ENCODE assay signal across 18 cellular contexts in the genomic region with DNA sequence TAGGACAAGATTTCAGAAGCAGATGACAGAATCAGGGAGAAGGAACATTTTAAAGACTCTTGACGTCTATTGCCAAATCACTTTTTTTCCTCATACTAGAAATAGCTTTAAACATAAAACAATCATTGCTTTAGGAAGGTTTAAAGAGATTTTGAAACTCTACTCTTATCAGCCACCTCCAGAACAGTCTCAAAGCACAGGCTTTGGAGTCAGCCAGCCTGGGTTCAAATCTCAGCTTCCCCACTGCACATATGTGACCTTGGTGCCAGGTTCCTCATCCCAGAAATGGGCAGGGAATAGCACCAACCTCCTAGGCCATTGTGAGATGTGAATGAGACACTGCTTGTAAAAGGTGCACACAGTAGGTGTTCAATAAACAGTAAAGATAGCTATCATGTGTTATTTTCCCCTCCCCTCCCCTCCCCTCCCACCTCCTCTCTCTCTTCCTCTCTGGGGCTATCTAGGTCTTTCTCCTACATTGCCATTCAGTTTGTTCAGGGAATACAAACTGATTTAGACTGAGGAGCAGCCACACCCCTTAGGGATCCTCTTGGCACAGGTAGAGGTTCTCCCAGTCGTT. TPM values are rescaled to one million over a fixed set of nuclear protein-coding genes. Genes with fewer than 3 reads are reported as not detected.
A peak's percentile ranks its signal among the peaks of the same experiment; 100 is the strongest.
DNase-seq lines count a peak whose midpoint lies in the region; ATAC-seq, FAIRE-seq and TF ChIP-seq lines count a peak whose summit lies in the region.
"Had no signal": no experiment of that assay in that cellular context is flagged by ENCODE, and none has a peak within 500 bp of the region (broad histone marks: within the 10 kb centered on the region; RNA-seq: fewer than 3 reads in every experiment).

No MANE protein-coding gene starts in this region.

- H3K27me3 ChIP-seq in ACC112 (ENCODE audit: insufficient read depth, low read length) = no peaks in the 10 kb centered on the region
- H3K27me3 ChIP-seq in AG04450 (ENCODE audit: control insufficient read depth, insufficient read depth, low read length) = no peaks in the 10 kb centered on the region
- no peaks in the 10 kb centered on the region for H3K27me3 ChIP-seq in astrocyte (ENCODE audit: insufficient read depth, low read length)
- H3K27me3 ChIP-seq in osteoblast (ENCODE audit: insufficient read depth, low read length) = no peaks in the 10 kb centered on the region

- no peak overlapping the region for H3K27ac ChIP-seq in ACC112 (ENCODE audit: low read depth, low read length)
- H3K27ac ChIP-seq in AG04450 (ENCODE audit: low read depth, low read length) = no peak overlapping the region
- no peak overlapping the region for H3K27ac ChIP-seq in astrocyte (ENCODE audit: low read depth, low read length)
- peak overlapping the region; percentile 44 for H3K27ac ChIP-seq in osteoblast (ENCODE audit: low read depth, low read length)
- H3K27ac ChIP-seq: BLaER1 treated with 17β-estradiol and CSF1 and Interleukin-3, amounts not matched to agents 10 nM and 100 nM; SJCRH30 had no signal

- H3K79me2 ChIP-seq in ACC112 (ENCODE audit: control insufficient read depth, insufficient read depth, low read length, unreplicated experiment) (peaks cover 36% of the 10 kb centered on the region), astrocyte (ENCODE audit: insufficient read depth, low read length) (peaks cover 55% of the 10 kb centered on the region), osteoblast (ENCODE audit: insufficient read depth, low read length) (peaks cover 57% of the 10 kb centered on the region)

- H4K20me1 ChIP-seq in astrocyte (ENCODE audit: insufficient read depth, low read length) (peaks cover 71% of the 10 kb centered on the region), osteoblast (ENCODE audit: insufficient read depth, low read length) (peaks cover 42% of the 10 kb centered on the region)

- TF ChIP-seq CTCF in AG04450 (IDR thresholded peaks at IDR 0.05; ENCODE audit: low read depth, low read length) = no peak
- no peak for TF ChIP-seq CTCF in astrocyte (IDR thresholded peaks at IDR 0.05; ENCODE audit: insufficient read depth, low read depth, low read length)
- no peak for TF ChIP-seq CTCF in osteoblast (IDR thresholded peaks at IDR 0.05; ENCODE audit: extremely low read depth, low read depth, low read length)

- ATAC-seq in stimulated activated effector memory CD8-positive, alpha-beta T cell treated with anti-CD3 and anti-CD28 coated beads, Interleukin-12 subunit alpha, Interleukin-12 subunit beta, amount 100 ng/mL, for 72 hours = no peak
- ATAC-seq: GM12878 had no signal

- CTCF ChIA-PET in AG04450 (lab: Charles Lee) = interaction anchor here (0.8 to 1.3 kb wide), 2 partner anchors 20 to 168 kb away, joined by 3 to 4 read pairs; a partner anchor contains a TSS

- H3K4me1 ChIP-seq in ACC112 (ENCODE audit: control insufficient read depth, insufficient read depth, low read length, unreplicated experiment) = peaks cover 42% of the 10 kb centered on the region
- peaks cover 57% of the 10 kb centered on the region for H3K4me1 ChIP-seq in astrocyte (ENCODE audit: insufficient read depth, low read length)
- peaks cover 48% of the 10 kb centered on the region for H3K4me1 ChIP-seq in osteoblast (ENCODE audit: insufficient read depth, low read length)

- H3K9ac ChIP-seq in astrocyte (ENCODE audit: low read length) = peak overlapping the region; percentile 94
- H3K9ac ChIP-seq: BLaER1 treated with 17β-estradiol and CSF1 and Interleukin-3, amounts not matched to agents 10 nM and 100 nM had no signal

- peak overlapping the region; percentile 99 for H3K4me2 ChIP-seq in astrocyte (ENCODE audit: low read length)
- H3K4me2 ChIP-seq in osteoblast (ENCODE audit: insufficient read depth, low read length) = peak overlapping the region; percentile 91

- H3K4me3 ChIP-seq in ACC112 (ENCODE audit: low read depth, low read length) (peak overlapping the region; percentile 90; the same call in 1 of the 2 replicates), AG04450 (ENCODE audit: low read depth, low read length) (peak overlapping the region; percentile 88; the same call in 1 of the 2 replicates), astrocyte (ENCODE audit: insufficient read depth, low read depth, low read length) (peak overlapping the region; percentile 97), osteoblast (ENCODE audit: insufficient read depth, low read length) (peak overlapping the region; percentile 97)
- H3K4me3 ChIP-seq: BLaER1 treated with 17β-estradiol and CSF1 and Interleukin-3, amounts not matched to agents 10 nM and 100 nM; GM12878; SJCRH30 had no signal

- peaks cover 24% of the 10 kb centered on the region for H3K4me1 Mint-ChIP-seq in astrocyte (ENCODE audit: low read depth, unreplicated experiment)
- H3K4me1 Mint-ChIP-seq in stimulated activated effector memory CD8-positive, alpha-beta T cell treated with anti-CD3 and anti-CD28 coated beads, Interleukin-12 subunit alpha, Interleukin-12 subunit beta, amount 100 ng/mL, for 72 hours = peaks cover 13% of the 10 kb centered on the region
- H3K4me1 Mint-ChIP-seq: CD4-positive, alpha-beta memory T cell had no signal

- FAIRE-seq in astrocyte (lab: Jason Lieb, UNC) (no peak), GM12891 (lab: Jason Lieb, UNC) (no peak)
- FAIRE-seq: GM12878, H54 had no signal

- H3K36me3 ChIP-seq in ACC112 (ENCODE audit: insufficient read depth, low read length) = peaks cover 8% of the 10 kb centered on the region; the same call in 1 of the 2 replicates
- H3K36me3 ChIP-seq in astrocyte (ENCODE audit: insufficient read depth, low read length) = peaks cover 13% of the 10 kb centered on the region
- peaks cover 61% of the 10 kb centered on the region for H3K36me3 ChIP-seq in osteoblast (ENCODE audit: insufficient read depth, low read length)
- H3K36me3 ChIP-seq: BLaER1 treated with 17β-estradiol and CSF1 and Interleukin-3, amounts not matched to agents 10 nM and 100 nM; SJCRH30 had no signal

- no peak overlapping the region for H2AFZ ChIP-seq in ACC112 (ENCODE audit: low read length, unreplicated experiment)
- H2AFZ ChIP-seq in astrocyte (ENCODE audit: low read depth, low read length) = no peak overlapping the region
- H2AFZ ChIP-seq in osteoblast (ENCODE audit: low read length) = no peak overlapping the region

- H3K9me3 ChIP-seq in AG04450 (ENCODE audit: control insufficient read depth, insufficient read depth, low read length) (no peaks in the 10 kb centered on the region; the same call in 1 of the 2 replicates), astrocyte (ENCODE audit: insufficient read depth, low read depth, low read length) (no peaks in the 10 kb centered on the region), osteoblast (ENCODE audit: low read depth, low read length) (no peaks in the 10 kb centered on the region)
- H3K9me3 ChIP-seq: BLaER1 treated with 17β-estradiol and CSF1 and Interleukin-3, amounts not matched to agents 10 nM and 100 nM; SJCRH30 had no signal

- TF ChIP-seq POLR2A in GM12891 (IDR thresholded peaks at IDR 0.05; ENCODE audit: low read depth, low read length) = no peak

- H3K36me3 Mint-ChIP-seq in astrocyte (ENCODE audit: low read depth, unreplicated experiment) = no peaks in the 10 kb centered on the region
- H3K36me3 Mint-ChIP-seq in stimulated activated effector memory CD8-positive, alpha-beta T cell treated with anti-CD3 and anti-CD28 coated beads, Interleukin-12 subunit alpha, Interleukin-12 subunit beta, amount 100 ng/mL, for 72 hours = no peaks in the 10 kb centered on the region
- H3K36me3 Mint-ChIP-seq: CD4-positive, alpha-beta memory T cell had no signal

- DNase-seq in AG04450 (ENCODE audit: low read depth, low spot score) = no peak
- no peak for DNase-seq in astrocyte (ENCODE audit: low read depth)
- peak; percentile 66 for DNase-seq in osteoblast (ENCODE audit: insufficient read length, low spot score, missing footprints)
- DNase-seq in SHP77 treated with DMSO at 0.1 percent for 48 hours (lab: John Stamatoyannopoulos, UW) = no peak
- DNase-seq in GM12891 (ENCODE audit: insufficient read length, low spot score) = no peak
- DNase-seq in stimulated activated effector memory CD8-positive, alpha-beta T cell treated with anti-CD3 and anti-CD28 coated beads, Interleukin-12 subunit alpha, Interleukin-12 subunit beta, amount 100 ng/mL, for 72 hours (ENCODE audit: low spot score in 2 of 2) = no peak
- DNase-seq: CD4-positive, alpha-beta memory T cell; DND-41; NCI-H1105; NCI-H146; NCI-H2029; NCI-H2227 treated with DMSO at 0.1 percent for 48 hours; NCI-H510A; SJCRH30 had no signal

- H3K4me3 Mint-ChIP-seq in astrocyte (ENCODE audit: unreplicated experiment) = no peak overlapping the region
- H3K4me3 Mint-ChIP-seq in stimulated activated effector memory CD8-positive, alpha-beta T cell treated with anti-CD3 and anti-CD28 coated beads, Interleukin-12 subunit alpha, Interleukin-12 subunit beta, amount 100 ng/mL, for 72 hours = no peak overlapping the region
- H3K4me3 Mint-ChIP-seq: CD4-positive, alpha-beta memory T cell had no signal

- H3K27me3 Mint-ChIP-seq in astrocyte (ENCODE audit: low read depth, unreplicated experiment) = peaks cover 10% of the 10 kb centered on the region

- H3K27ac Mint-ChIP-seq in astrocyte (ENCODE audit: unreplicated experiment) = no peak overlapping the region
- no peak overlapping the region for H3K27ac Mint-ChIP-seq in stimulated activated effector memory CD8-positive, alpha-beta T cell treated with anti-CD3 and anti-CD28 coated beads, Interleukin-12 subunit alpha, Interleukin-12 subunit beta, amount 100 ng/mL, for 72 hours
- H3K27ac Mint-ChIP-seq: CD4-positive, alpha-beta memory T cell had no signal

- POLR2A ChIA-PET in AG04450 (lab: Yijun Ruan, JAX) = interaction anchor here (0.7 kb wide), 2 partner anchors 161 to 1293 kb away, joined by 3 to 6 read pairs; no protein-coding TSS in a partner anchor

- H3K9me3 Mint-ChIP-seq in astrocyte (ENCODE audit: unreplicated experiment) = no peaks in the 10 kb centered on the region
- H3K9me3 Mint-ChIP-seq in stimulated activated effector memory CD8-positive, alpha-beta T cell treated with anti-CD3 and anti-CD28 coated beads, Interleukin-12 subunit alpha, Interleukin-12 subunit beta, amount 100 ng/mL, for 72 hours = no peaks in the 10 kb centered on the region

TF ChIP-seq in GM12891, 5 proteins besides CTCF, POLR2A, EP300 and RAD21:
- TF ChIP-seq POU2F2 (IDR thresholded peaks at IDR 0.05; ENCODE audit: low read depth, low read length) = no peak
- no peak for TF ChIP-seq SPI1 (IDR thresholded peaks at IDR 0.05; ENCODE audit: low read depth, low read length)
- TF ChIP-seq TAF1 (IDR thresholded peaks at IDR 0.05; ENCODE audit: low read depth, low read length) = no peak
- no peak for TF ChIP-seq POLR2AphosphoS5 (IDR thresholded peaks at IDR 0.05; ENCODE audit: low read depth, low read length)
- no peak for TF ChIP-seq PAX5 (IDR thresholded peaks at IDR 0.05; ENCODE audit: insufficient read depth, low read length, severe bottlenecking)

RNA-seq across cellular contexts. Expression of a gene that starts 20.6 kb away (rescaled TPM):
- 78.8 and 98.5 TPM in 2 replicates for polyA plus RNA-seq in AG04450 (2011; rRNA removed)
- 62.9 and 89.1 TPM in 2 replicates for polyA minus RNA-seq in AG04450 (2011; rRNA and poly(A)+ RNA removed)
- total RNA-seq in astrocyte (27.8 and 28.0 TPM in 2 replicates), osteoblast (58.6 and 67.8 TPM in 2 replicates)
- polyA plus RNA-seq in GM12891 (2012; ENCODE audit: low read depth, missing spikeins) = 0.13 TPM
- polyA plus RNA-seq: CD4-positive, alpha-beta memory T cell had no signal

RNA-seq across cellular contexts. Expression of a gene that starts 31.0 kb away (rescaled TPM):
- 5.4 and 7.2 TPM in 2 replicates for polyA plus RNA-seq in AG04450 (2011; rRNA removed)
- 6.6 and 7.8 TPM in 2 replicates for polyA minus RNA-seq in AG04450 (2011; rRNA and poly(A)+ RNA removed)
- total RNA-seq in astrocyte (25.1 and 25.8 TPM in 2 replicates), osteoblast (5.8 and 7.4 TPM in 2 replicates)
- polyA plus RNA-seq in GM12891 (2012; ENCODE audit: low read depth, missing spikeins) = 1.6 TPM
